Comparison of ENCODE assay signal across 16 cellular contexts in genomic region chr15:65576669-65577068, GRCh38. TPM values are rescaled to one million over a fixed set of nuclear protein-coding genes. Genes with fewer than 3 reads are reported as not detected.
DNase-seq lines count a peak whose midpoint lies in the region; ATAC-seq and TF ChIP-seq lines count a peak whose summit lies in the region.
"Had no signal": no experiment of that assay in that cellular context is flagged by ENCODE, and none has a peak within 500 bp of the region (broad histone marks: within the 10 kb centered on the region; RNA-seq: fewer than 3 reads in every experiment).

No MANE protein-coding gene starts in this region.

- POLR2A ChIA-PET in activated CD8-positive, alpha-beta T cell treated with anti-CD3 and anti-CD28 coated beads for 36 hours (lab: Charles Lee) = interaction anchor here (1.1 to 1.2 kb wide), 2 partner anchors 13 to 14 kb away, joined by 3 read pairs; no protein-coding TSS in a partner anchor
- POLR2A ChIA-PET in activated CD8-positive, alpha-beta T cell treated with anti-CD3 and anti-CD28 coated beads, Interleukin-2, amount 10 ng/mL, durations not matched to agents 7 days and 5 days (lab: Charles Lee) = no interaction called here

- H3K36me3 Mint-ChIP-seq in activated CD8-positive, alpha-beta T cell treated with anti-CD3 and anti-CD28 coated beads for 36 hours (ENCODE audit: low read depth) = peaks cover 29% of the 10 kb centered on the region
- peaks cover 47% of the 10 kb centered on the region for H3K36me3 Mint-ChIP-seq in activated CD8-positive, alpha-beta T cell treated with anti-CD3 and anti-CD28 coated beads, Interleukin-2, amount 10 ng/mL, durations not matched to agents 7 days and 5 days (ENCODE audit: low read depth)

- intact Hi-C loops in activated CD8-positive, alpha-beta T cell treated with anti-CD3 and anti-CD28 coated beads for 36 hours (cut with micrococcal nuclease) = no loop called here

- H3K4me3 ChIP-seq in fibroblast of pulmonary artery (replicated peaks; ENCODE audit: low read depth, low read length) (no peak overlapping the region), skeletal muscle satellite cell (ENCODE audit: low read length) (no peak overlapping the region)
- H3K4me3 ChIP-seq: heart right ventricle had no signal

- peak overlapping the region; percentile 7 for H3K9ac ChIP-seq in skeletal muscle satellite cell (ENCODE audit: low read depth, low read length)

- no peaks in the 10 kb centered on the region for H3K27me3 Mint-ChIP-seq in activated CD8-positive, alpha-beta T cell treated with anti-CD3 and anti-CD28 coated beads for 36 hours
- no peaks in the 10 kb centered on the region for H3K27me3 Mint-ChIP-seq in activated CD8-positive, alpha-beta T cell treated with anti-CD3 and anti-CD28 coated beads, Interleukin-2, amount 10 ng/mL, durations not matched to agents 7 days and 5 days (ENCODE audit: low read depth)
- H3K27me3 Mint-ChIP-seq: activated CD4-positive, alpha-beta T cell treated with anti-CD3 and anti-CD28 coated beads for 36 hours; dendritic cell treated with granulocyte-macrophage colony-stimulating factor and Interleukin-4, amounts not matched to agents 40 ng/mL and 50 ng/mL, for 4 days had no signal

- H3K36me3 ChIP-seq in skeletal muscle satellite cell (ENCODE audit: insufficient read depth, low read length) = peaks cover 42% of the 10 kb centered on the region

- H3K9me3 Mint-ChIP-seq in activated CD8-positive, alpha-beta T cell treated with anti-CD3 and anti-CD28 coated beads for 36 hours = no peaks in the 10 kb centered on the region
- H3K9me3 Mint-ChIP-seq in activated CD8-positive, alpha-beta T cell treated with anti-CD3 and anti-CD28 coated beads, Interleukin-2, amount 10 ng/mL, durations not matched to agents 7 days and 5 days (ENCODE audit: insufficient read depth) = no peaks in the 10 kb centered on the region
- H3K9me3 Mint-ChIP-seq: dendritic cell treated with granulocyte-macrophage colony-stimulating factor and Interleukin-4, amounts not matched to agents 40 ng/mL and 50 ng/mL, for 4 days had no signal

- ATAC-seq in activated CD8-positive, alpha-beta T cell treated with anti-CD3 and anti-CD28 coated beads for 36 hours = no peak
- no peak for ATAC-seq in activated CD8-positive, alpha-beta T cell treated with anti-CD3 and anti-CD28 coated beads, Interleukin-2, amount 10 ng/mL, durations not matched to agents 7 days and 5 days
- ATAC-seq in SK-N-SH treated with all-trans-retinoic acid at 6 μM for 48 hours (peak; percentile 73), GM21360 (IDR thresholded peaks at IDR 0.05; ENCODE audit: unreplicated experiment) (no peak), HG02852 (IDR thresholded peaks at IDR 0.05; ENCODE audit: unreplicated experiment) (no peak)
- ATAC-seq: activated CD4-positive, alpha-beta T cell treated with anti-CD3 and anti-CD28 coated beads for 36 hours had no signal

- no peaks in the 10 kb centered on the region for H3K27me3 ChIP-seq in skeletal muscle satellite cell (ENCODE audit: control insufficient read depth, insufficient read depth, low read length)
- H3K27me3 ChIP-seq: heart right ventricle had no signal

- no peak for TF ChIP-seq CTCF in activated CD8-positive, alpha-beta T cell treated with anti-CD3 and anti-CD28 coated beads for 36 hours (IDR thresholded peaks at IDR 0.05)
- no peak for TF ChIP-seq CTCF in fibroblast of pulmonary artery (IDR thresholded peaks at IDR 0.05; ENCODE audit: low read length, missing control alignments)

- peak overlapping the region; percentile 47 for H3K27ac Mint-ChIP-seq in activated CD8-positive, alpha-beta T cell treated with anti-CD3 and anti-CD28 coated beads for 36 hours
- H3K27ac Mint-ChIP-seq in activated CD8-positive, alpha-beta T cell treated with anti-CD3 and anti-CD28 coated beads, Interleukin-2, amount 10 ng/mL, durations not matched to agents 7 days and 5 days = no peak overlapping the region
- H3K27ac Mint-ChIP-seq: activated CD4-positive, alpha-beta T cell treated with anti-CD3 and anti-CD28 coated beads for 36 hours had no signal

- H3K4me1 Mint-ChIP-seq in activated CD8-positive, alpha-beta T cell treated with anti-CD3 and anti-CD28 coated beads for 36 hours (ENCODE audit: low read depth) = no peaks in the 10 kb centered on the region
- peaks cover 11% of the 10 kb centered on the region for H3K4me1 Mint-ChIP-seq in activated CD8-positive, alpha-beta T cell treated with anti-CD3 and anti-CD28 coated beads, Interleukin-2, amount 10 ng/mL, durations not matched to agents 7 days and 5 days (ENCODE audit: low read depth)
- H3K4me1 Mint-ChIP-seq: activated CD4-positive, alpha-beta T cell treated with anti-CD3 and anti-CD28 coated beads for 36 hours had no signal

- peak overlapping the region; percentile 47 for H3K4me2 ChIP-seq in skeletal muscle satellite cell (ENCODE audit: low read length)

- DNase-seq in activated CD8-positive, alpha-beta T cell treated with anti-CD3 and anti-CD28 coated beads for 36 hours = no peak
- no peak for DNase-seq in activated CD8-positive, alpha-beta T cell treated with anti-CD3 and anti-CD28 coated beads, Interleukin-2, amount 10 ng/mL, durations not matched to agents 7 days and 5 days
- peak; percentile 40 for DNase-seq in fibroblast of pulmonary artery (ENCODE audit: low read depth)
- no peak for DNase-seq in C1 segment of cervical spinal cord (lab: John Stamatoyannopoulos, UW)
- DNase-seq: activated CD4-positive, alpha-beta T cell treated with anti-CD3 and anti-CD28 coated beads for 36 hours; activated gamma-delta T cell; GF-D8; heart right ventricle; NCI-H1105; NCI-H69; retina had no signal

- peaks cover 38% of the 10 kb centered on the region for H3K4me1 ChIP-seq in skeletal muscle satellite cell (ENCODE audit: control insufficient read depth, insufficient read depth, low read length)

- H3K4me3 Mint-ChIP-seq in activated CD8-positive, alpha-beta T cell treated with anti-CD3 and anti-CD28 coated beads for 36 hours = no peak overlapping the region
- no peak overlapping the region for H3K4me3 Mint-ChIP-seq in activated CD8-positive, alpha-beta T cell treated with anti-CD3 and anti-CD28 coated beads, Interleukin-2, amount 10 ng/mL, durations not matched to agents 7 days and 5 days
- H3K4me3 Mint-ChIP-seq: activated CD4-positive, alpha-beta T cell treated with anti-CD3 and anti-CD28 coated beads for 36 hours; dendritic cell treated with granulocyte-macrophage colony-stimulating factor and Interleukin-4, amounts not matched to agents 40 ng/mL and 50 ng/mL, for 4 days had no signal

- CTCF ChIA-PET in activated CD8-positive, alpha-beta T cell treated with anti-CD3 and anti-CD28 coated beads for 36 hours (lab: Charles Lee) = no interaction called here
- CTCF ChIA-PET in activated CD8-positive, alpha-beta T cell treated with anti-CD3 and anti-CD28 coated beads, Interleukin-2, amount 10 ng/mL, durations not matched to agents 7 days and 5 days (lab: Charles Lee) = interaction anchor here (1.0 kb wide), 1 partner anchor 9 kb away, joined by 4 read pairs; no protein-coding TSS in a partner anchor

- H3K9me3 ChIP-seq in skeletal muscle satellite cell (replicated peaks; ENCODE audit: low read length) = no peaks in the 10 kb centered on the region
- H3K9me3 ChIP-seq: heart right ventricle had no signal

TF ChIP-seq in SK-N-SH treated with all-trans-retinoic acid at 6 μM for 48 hours, 23 proteins besides CTCF, POLR2A, EP300 and RAD21:
- no peak for TF ChIP-seq PATZ1 (CRISPR knock-in tag; IDR thresholded peaks at IDR 0.05; ENCODE audit: borderline replicate concordance)
- TF ChIP-seq ISL1 (CRISPR knock-in tag; IDR thresholded peaks at IDR 0.05) = peak; percentile 80

RNA-seq across cellular contexts. Expression of gene INTS14, which starts 34.3 kb away (rescaled TPM):
- 10 to 100 TPM; 47.4 to 48.1 TPM for total RNA-seq in activated CD8-positive, alpha-beta T cell treated with anti-CD3 and anti-CD28 coated beads for 36 hours
- total RNA-seq in activated CD8-positive, alpha-beta T cell treated with anti-CD3 and anti-CD28 coated beads, Interleukin-2, amount 10 ng/mL, durations not matched to agents 7 days and 5 days = 10 to 100 TPM; 41.2 to 43.5 TPM
- total RNA-seq in skeletal muscle satellite cell (2012; rRNA removed) = 31.4 and 39.8 TPM in 2 replicates

RNA-seq across cellular contexts. Expression of gene SLC24A1, which starts 45.1 kb away (rescaled TPM):
- total RNA-seq in activated CD8-positive, alpha-beta T cell treated with anti-CD3 and anti-CD28 coated beads for 36 hours = 1 to 10 TPM; 6.8 to 7.6 TPM
- 1 to 10 TPM; 3.7 to 4.5 TPM for total RNA-seq in activated CD8-positive, alpha-beta T cell treated with anti-CD3 and anti-CD28 coated beads, Interleukin-2, amount 10 ng/mL, durations not matched to agents 7 days and 5 days
- 4.4 and 6.3 TPM in 2 replicates for total RNA-seq in skeletal muscle satellite cell (2012; rRNA removed)

RNA-seq across cellular contexts. Expression of gene HACD3, which starts 46.4 kb away (rescaled TPM):
- total RNA-seq in activated CD8-positive, alpha-beta T cell treated with anti-CD3 and anti-CD28 coated beads for 36 hours = 10 to 100 TPM; 30.2 to 32.5 TPM
- 10 to 100 TPM; 34.8 to 36.5 TPM for total RNA-seq in activated CD8-positive, alpha-beta T cell treated with anti-CD3 and anti-CD28 coated beads, Interleukin-2, amount 10 ng/mL, durations not matched to agents 7 days and 5 days
- 64.9 and 66.6 TPM in 2 replicates for total RNA-seq in skeletal muscle satellite cell (2012; rRNA removed)

RNA-seq across cellular contexts. Expression of gene DPP8, which starts 59.2 kb away (rescaled TPM):
- 10 to 100 TPM; 27.7 to 32.6 TPM for total RNA-seq in activated CD8-positive, alpha-beta T cell treated with anti-CD3 and anti-CD28 coated beads for 36 hours
- 10 to 100 TPM; 44.6 to 46.7 TPM for total RNA-seq in activated CD8-positive, alpha-beta T cell treated with anti-CD3 and anti-CD28 coated beads, Interleukin-2, amount 10 ng/mL, durations not matched to agents 7 days and 5 days
- total RNA-seq in skeletal muscle satellite cell (2012; rRNA removed) = 21.8 and 23.2 TPM in 2 replicates
